ENCODE assay signal across 12 cellular contexts in genomic region chr2:181300600-181301291, GRCh38.
DNase-seq lines count a peak whose midpoint lies in the region; ATAC-seq and TF ChIP-seq lines count a peak whose summit lies in the region.
"Had no signal": no experiment of that assay in that cellular context is flagged by ENCODE, and none has a peak within 500 bp of the region (broad histone marks: within the 10 kb centered on the region; RNA-seq: fewer than 3 reads in every experiment).

No MANE protein-coding gene starts in this region.

- peaks cover 38% of the 10 kb centered on the region for H3K36me3 Mint-ChIP-seq in activated CD4-positive, alpha-beta memory T cell treated with anti-CD3 and anti-CD28 coated beads, Interleukin-2, amount 10 ng/mL, durations not matched to agents 7 days and 5 days (ENCODE audit: low read depth)
- no peaks in the 10 kb centered on the region for H3K36me3 Mint-ChIP-seq in type B pancreatic cell

- H3K27me3 Mint-ChIP-seq in activated CD4-positive, alpha-beta memory T cell treated with anti-CD3 and anti-CD28 coated beads, Interleukin-2, amount 10 ng/mL, durations not matched to agents 7 days and 5 days, result no peaks in the 10 kb centered on the region
- H3K27me3 Mint-ChIP-seq in type B pancreatic cell, result no peaks in the 10 kb centered on the region

- H3K27ac ChIP-seq in DND-41 (ENCODE audit: low read length), result peak overlapping the region; percentile 97
- H3K27ac ChIP-seq: RWPE1, thoracic aorta, VCaP had no signal

- intact Hi-C loops in mucosa of descending colon (cut with DNase I, micrococcal nuclease), result no loop called here
- intact Hi-C loops in head of caudate nucleus (cut with DNase I), result no loop called here

- CTCF ChIA-PET in activated CD4-positive, alpha-beta memory T cell treated with anti-CD3 and anti-CD28 coated beads, Interleukin-2, amount 10 ng/mL, durations not matched to agents 7 days and 5 days (lab: Charles Lee), result interaction anchor here (1.1 to 5.0 kb wide), 3 partner anchors 9 to 196 kb away, joined by 4 to 30 read pairs (median 5); partner anchors contain the start of gene ITGA4

- H3K36me3 ChIP-seq in DND-41 (ENCODE audit: insufficient read depth, low read length) (no peaks in the 10 kb centered on the region; the same call in 1 of the 2 replicates), mucosa of descending colon (ENCODE audit: low read depth) (no peaks in the 10 kb centered on the region)
- H3K36me3 ChIP-seq: thoracic aorta had no signal

- peaks cover 8% of the 10 kb centered on the region for H3K9me3 ChIP-seq in DND-41 (ENCODE audit: insufficient read depth, low read length, severe bottlenecking)
- no peaks in the 10 kb centered on the region for H3K9me3 ChIP-seq in mucosa of descending colon
- H3K9me3 ChIP-seq: thoracic aorta had no signal

- peak overlapping the region; percentile 72 for H3K27ac Mint-ChIP-seq in activated CD4-positive, alpha-beta memory T cell treated with anti-CD3 and anti-CD28 coated beads, Interleukin-2, amount 10 ng/mL, durations not matched to agents 7 days and 5 days
- H3K27ac Mint-ChIP-seq in type B pancreatic cell, result no peak overlapping the region

- TF ChIP-seq CTCF in DND-41 (IDR thresholded peaks at IDR 0.05; ENCODE audit: borderline replicate concordance, extremely low read depth, low read length, poor library complexity, severe bottlenecking), result no peak
- no peak for TF ChIP-seq CTCF in mucosa of descending colon (IDR thresholded peaks at IDR 0.05)
- TF ChIP-seq CTCF in type B pancreatic cell (conservative IDR thresholded peaks at IDR 0.05), result no peak

- peaks cover 53% of the 10 kb centered on the region for H3K4me1 Mint-ChIP-seq in activated CD4-positive, alpha-beta memory T cell treated with anti-CD3 and anti-CD28 coated beads, Interleukin-2, amount 10 ng/mL, durations not matched to agents 7 days and 5 days
- H3K4me1 Mint-ChIP-seq in type B pancreatic cell (ENCODE audit: unreplicated experiment), result peaks cover 4% of the 10 kb centered on the region

- H3K4me2 ChIP-seq in DND-41 (ENCODE audit: insufficient read depth, low read length), result peak overlapping the region; percentile 60

- H3K79me2 ChIP-seq in DND-41 (ENCODE audit: insufficient read depth, low read length), result peaks cover 20% of the 10 kb centered on the region; the same call in 1 of the 2 replicates

- no peaks in the 10 kb centered on the region for H3K27me3 ChIP-seq in DND-41 (ENCODE audit: insufficient read depth, low read length, poor library complexity)

- H3K9me3 Mint-ChIP-seq in activated CD4-positive, alpha-beta memory T cell treated with anti-CD3 and anti-CD28 coated beads, Interleukin-2, amount 10 ng/mL, durations not matched to agents 7 days and 5 days, result peaks cover 24% of the 10 kb centered on the region
- H3K9me3 Mint-ChIP-seq in type B pancreatic cell, result peaks cover 6% of the 10 kb centered on the region

- peak overlapping the region; percentile 48 for H2AFZ ChIP-seq in DND-41 (ENCODE audit: low read depth, low read length)

- peak overlapping the region in 1 of 2 experiments; percentile 33; a peak in 2 of 4 replicates for H3K4me3 ChIP-seq in DND-41 (ENCODE audit: low read depth in 1 of 2, low read length in 2 of 2)
- no peak overlapping the region for H3K4me3 ChIP-seq in mucosa of descending colon
- H3K4me3 ChIP-seq: thoracic aorta had no signal

- no peaks in the 10 kb centered on the region for H4K20me1 ChIP-seq in DND-41 (ENCODE audit: insufficient read depth, low read length)

- POLR2A ChIA-PET in activated CD4-positive, alpha-beta memory T cell treated with anti-CD3 and anti-CD28 coated beads, Interleukin-2, amount 10 ng/mL, durations not matched to agents 7 days and 5 days (lab: Charles Lee), result interaction anchor here (0.5 to 4.4 kb wide), 18 partner anchors 11 to 196 kb away, joined by 3 to 43 read pairs (median 4); partner anchors contain the start of gene ITGA4

- DNase-seq in DND-41, result peak; percentile 85
- peak; percentile 89 to 95 for DNase-seq in Kasumi-1 (lab: John Stamatoyannopoulos, UW)
- peak; percentile 68 for DNase-seq in activated CD4-positive, alpha-beta memory T cell treated with anti-CD3 and anti-CD28 coated beads, Interleukin-2, amount 10 ng/mL, durations not matched to agents 7 days and 5 days
- no peak for DNase-seq in mucosa of descending colon
- DNase-seq in NCI-H146 (lab: John Stamatoyannopoulos, UW), result no peak
- no peak for DNase-seq in type B pancreatic cell (ENCODE audit: extremely low spot score, unreplicated experiment)
- DNase-seq in head of caudate nucleus, result no peak
- DNase-seq: NCI-H226, retina had no signal

- H3K4me3 Mint-ChIP-seq in activated CD4-positive, alpha-beta memory T cell treated with anti-CD3 and anti-CD28 coated beads, Interleukin-2, amount 10 ng/mL, durations not matched to agents 7 days and 5 days, result peak overlapping the region; percentile 55
- no peak overlapping the region for H3K4me3 Mint-ChIP-seq in type B pancreatic cell

- peak overlapping the region; percentile 53 for H3K9ac ChIP-seq in DND-41 (ENCODE audit: low read depth, low read length)

- peak; percentile 89 for ATAC-seq in DND-41 (ENCODE audit: insufficient read depth, low read depth)
- peak; percentile 60 for ATAC-seq in mucosa of descending colon

- H3K4me1 ChIP-seq in DND-41 (ENCODE audit: insufficient read depth, low read length) (peaks cover 69% of the 10 kb centered on the region), mucosa of descending colon (ENCODE audit: low read depth) (no peaks in the 10 kb centered on the region)

Comparison
In these comparisons a context has a peak if more than half of its experiments do, and no peak if none do; other contexts are left out.
1. DNase-seq: peak in DND-41 (single experiment), Kasumi-1 (2 of 2) and activated CD4-positive, alpha-beta memory T cell treated with anti-CD3 and anti-CD28 coated beads, Interleukin-2, amount 10 ng/mL, durations not matched to agents 7 days and 5 days (single experiment); none in mucosa of descending colon (0 of 3), NCI-H146 (single experiment), type B pancreatic cell (single experiment) and head of caudate nucleus (0 of 42).